In genomic region chr12:124681779-124682391, GRCh38 we compare ENCODE assay signal across 11 cellular contexts.
DNase-seq lines count a peak whose midpoint lies in the region; ATAC-seq and TF ChIP-seq lines count a peak whose summit lies in the region.
"Had no signal": no experiment of that assay in that cellular context is flagged by ENCODE, and none has a peak within 500 bp of the region (broad histone marks: within the 10 kb centered on the region; RNA-seq: fewer than 3 reads in every experiment).

No MANE protein-coding gene starts in this region.

- H3K4me3 ChIP-seq in sigmoid colon, result no peak overlapping the region
- H3K4me3 ChIP-seq: ovary had no signal

- DNase-seq in GM03348 (ENCODE audit: low spot score) (peak; percentile 63), WTC11 (ENCODE audit: low spot score) (no peak), Right ventricle myocardium superior (peak; percentile 81), sigmoid colon (peak; percentile 86), NCI-H1417 (lab: John Stamatoyannopoulos, UW) (no peak), NCI-H2081 (lab: John Stamatoyannopoulos, UW) (no peak), hippocampal formation (lab: John Stamatoyannopoulos, UW) (no peak)
- DNase-seq: activated CD4-positive, CD25-positive, alpha-beta regulatory T cell treated with anti-CD3 and anti-CD28 coated beads, Interleukin-2, amount 50 U/mL, for 72 hours; effector CD4-positive, alpha-beta T cell had no signal

- intact Hi-C loops in Right ventricle myocardium superior (cut with DNase I), result no loop called here
- intact Hi-C loops in sigmoid colon (cut with DNase I), result loop anchor here (5.0 kb wide), 1 partner anchor 65 kb away; no protein-coding TSS in a partner anchor

- H3K9me3 ChIP-seq in sigmoid colon, result no peaks in the 10 kb centered on the region
- H3K9me3 ChIP-seq: ovary had no signal

- no peak overlapping the region for H3K4me3 Mint-ChIP-seq in WTC11

- no peaks in the 10 kb centered on the region for H3K9me3 Mint-ChIP-seq in WTC11

- no peak for TF ChIP-seq CTCF in WTC11 (IDR thresholded peaks at IDR 0.05)
- no peak for TF ChIP-seq CTCF in sigmoid colon (IDR thresholded peaks at IDR 0.05)

- no peaks in the 10 kb centered on the region for H3K27me3 Mint-ChIP-seq in WTC11 (ENCODE audit: low read depth)

- CTCF ChIA-PET in WTC11 (lab: Charles Lee), result interaction anchor here (1.3 to 2.3 kb wide), 3 partner anchors 17 to 115 kb away, joined by 3 to 5 read pairs (median 5); no protein-coding TSS in a partner anchor

- H3K36me3 Mint-ChIP-seq in WTC11, result no peaks in the 10 kb centered on the region

- peak overlapping the region; percentile 83; the same call in 1 of the 2 replicates for H3K27ac Mint-ChIP-seq in WTC11

- no peak for TF ChIP-seq POLR2A in sigmoid colon (IDR thresholded peaks at IDR 0.05)

- no peaks in the 10 kb centered on the region for H3K27me3 ChIP-seq in sigmoid colon
- H3K27me3 ChIP-seq: ovary had no signal

- peak in 3 of 4 donors; percentile 10 to 25 (median 18) for TF ChIP-seq EP300 in sigmoid colon (IDR thresholded peaks at IDR 0.05)

- peaks cover 34% of the 10 kb centered on the region for H3K4me1 Mint-ChIP-seq in WTC11

- ATAC-seq in WTC11 (no peak), Right ventricle myocardium superior (ENCODE audit: poor library complexity) (peak; percentile 54), HG03439 (IDR thresholded peaks at IDR 0.05; ENCODE audit: unreplicated experiment) (no peak)

- POLR2A ChIA-PET in WTC11 (lab: Charles Lee), result interaction anchor here (0.7 kb wide), 1 partner anchor 12 kb away, joined by 6 read pairs; no protein-coding TSS in a partner anchor

- 76 to 81% methylated on average over 16 of the region's 16 CpGs for WGBS in sigmoid colon, 2 donors

- H3K36me3 ChIP-seq in sigmoid colon, result no peaks in the 10 kb centered on the region
- H3K36me3 ChIP-seq: ovary had no signal

- H3K4me1 ChIP-seq in sigmoid colon, result peaks cover 0 to 90% (median 70%) of the 10 kb centered on the region in 4 donors

- peak overlapping the region; percentile 87 to 93 (median 88) for H3K27ac ChIP-seq in sigmoid colon
- H3K27ac ChIP-seq: ovary had no signal

TF ChIP-seq in WTC11, 78 proteins besides CTCF, POLR2A, EP300 and RAD21:
- no peak for TF ChIP-seq E2F4 (CRISPR knock-in tag; IDR thresholded peaks at IDR 0.05; ENCODE audit: borderline replicate concordance, low read depth)

Comparison
In these comparisons a context has a peak if more than half of its experiments do, and no peak if none do; other contexts are left out.
1. DNase-seq: peak in GM03348 (single experiment), Right ventricle myocardium superior (single experiment) and sigmoid colon (single experiment); none in WTC11 (single experiment), NCI-H1417 (0 of 3), NCI-H2081 (0 of 2) and hippocampal formation (0 of 2).